21 cellular contexts compared by ENCODE assay signal in genomic region chr1:113950908-113951307, GRCh38. TPM values are rescaled to one million over a fixed set of nuclear protein-coding genes. Genes with fewer than 3 reads are reported as not detected.
DNase-seq lines count a peak whose midpoint lies in the region; ATAC-seq, FAIRE-seq and TF ChIP-seq lines count a peak whose summit lies in the region.
"Had no signal": no experiment of that assay in that cellular context is flagged by ENCODE, and none has a peak within 500 bp of the region (broad histone marks: within the 10 kb centered on the region; RNA-seq: fewer than 3 reads in every experiment).

No MANE protein-coding gene starts in this region.

- peaks cover 62% of the 10 kb centered on the region for H3K79me2 ChIP-seq in endothelial cell of umbilical vein (ENCODE audit: control insufficient read depth, insufficient read depth, low read length)

- no peak overlapping the region for H3K27ac ChIP-seq in CD8-positive, alpha-beta T cell (ENCODE audit: low read depth, low read length)
- no peak overlapping the region for H3K27ac ChIP-seq in endothelial cell of umbilical vein (ENCODE audit: insufficient read depth, low read depth, low read length)
- H3K27ac ChIP-seq: 22Rv1; BLaER1 treated with 17β-estradiol and CSF1 and Interleukin-3, amounts not matched to agents 10 nM and 100 nM; Peyer's patch had no signal

- no peak for TF ChIP-seq CTCF in CD8-positive, alpha-beta T cell (IDR thresholded peaks at IDR 0.05)
- no peak for TF ChIP-seq CTCF in endothelial cell of umbilical vein (IDR thresholded peaks at IDR 0.05; ENCODE audit: extremely low read depth in 1 of 2, insufficient read depth in 1 of 2, low read depth in 1 of 2, low read length in 2 of 2)
- no peak for TF ChIP-seq CTCF in GM20000 (IDR thresholded peaks at IDR 0.05; ENCODE audit: extremely low read depth, missing control alignments)

- no peak for FAIRE-seq in endothelial cell of umbilical vein (lab: Jason Lieb, UNC)
- FAIRE-seq: D721Med, GM19239, HTR-8/SVneo had no signal

- H3K9me3 Mint-ChIP-seq in CD8-positive, alpha-beta T cell, result no peaks in the 10 kb centered on the region

- no peak overlapping the region for H3K9ac ChIP-seq in endothelial cell of umbilical vein (replicated peaks; ENCODE audit: extremely low read depth, insufficient read depth, low read length)
- H3K9ac ChIP-seq: BLaER1 treated with 17β-estradiol and CSF1 and Interleukin-3, amounts not matched to agents 10 nM and 100 nM had no signal

- H3K4me3 Mint-ChIP-seq in CD8-positive, alpha-beta T cell, result no peak overlapping the region

- no peaks in the 10 kb centered on the region for H3K9me1 ChIP-seq in endothelial cell of umbilical vein (replicated peaks; ENCODE audit: control insufficient read depth, extremely low read depth, insufficient read depth, low read length)

- H3K27me3 ChIP-seq in CD8-positive, alpha-beta T cell (ENCODE audit: insufficient read depth, low read length), result no peaks in the 10 kb centered on the region
- no peaks in the 10 kb centered on the region for H3K27me3 ChIP-seq in endothelial cell of umbilical vein (ENCODE audit: control insufficient read depth in 2 of 2, insufficient read depth in 2 of 2, low read length in 2 of 2)
- H3K27me3 ChIP-seq: BLaER1 treated with 17β-estradiol and CSF1 and Interleukin-3, amounts not matched to agents 10 nM and 100 nM; Peyer's patch had no signal

- POLR2A ChIA-PET in CD8-positive, alpha-beta T cell (lab: Charles Lee), result interaction anchor here (1.5 to 4.4 kb wide), 3 partner anchors 11 to 21 kb away, joined by 4 to 25 read pairs (median 19); partner anchors contain the start of gene HIPK1
- POLR2A ChIA-PET in endothelial cell of umbilical vein (lab: Charles Lee), result no interaction called here

- peak overlapping the region; percentile 93 for H3K27ac Mint-ChIP-seq in CD8-positive, alpha-beta T cell

- TF ChIP-seq POLR2A in endothelial cell of umbilical vein (IDR thresholded peaks at IDR 0.05; ENCODE audit: low read depth, low read length), result no peak

- CTCF ChIA-PET in CD8-positive, alpha-beta T cell (lab: Charles Lee), result interaction anchor here (2.0 kb wide), 1 partner anchor 21 kb away, joined by 8 read pairs; the partner anchor contains the start of gene HIPK1
- CTCF ChIA-PET in endothelial cell of umbilical vein (lab: Charles Lee), result interaction anchor here (1.2 kb wide), 2 partner anchors 13 to 47 kb away, joined by 4 to 5 read pairs; partner anchors contain the start of gene AP4B1

- DNase-seq in activated CD4-positive, CD25-positive, alpha-beta regulatory T cell treated with anti-CD3 and anti-CD28 coated beads, Interleukin-2, amount 50 U/mL, for 72 hours, result no peak
- DNase-seq in CD8-positive, alpha-beta T cell, result no peak
- DNase-seq in endothelial cell of umbilical vein (ENCODE audit: low read depth, low spot score), result no peak
- no peak for DNase-seq in GM20000 (ENCODE audit: low spot score)
- DNase-seq: DMS53, GDM1, IMR-90, NCI-H1105, NCI-H146, NCI-H2029 treated with DMSO at 0.1 percent for 48 hours, NCI-H226, NCI-H524, NCI-H774, Peyer's patch had no signal

- dilution Hi-C loops in endothelial cell of umbilical vein (cut with MboI; ENCODE audit: extremely low pct_ligation_motif_present, low sequenced_read_pairs), result loop anchor here (10.0 kb wide), 1 partner anchor 206 kb away; no protein-coding TSS in a partner anchor

- peaks cover 42% of the 10 kb centered on the region for H3K36me3 Mint-ChIP-seq in CD8-positive, alpha-beta T cell

- peaks cover 86% of the 10 kb centered on the region for H3K4me1 ChIP-seq in CD8-positive, alpha-beta T cell (ENCODE audit: insufficient read depth, low read length)
- H3K4me1 ChIP-seq in endothelial cell of umbilical vein (ENCODE audit: control insufficient read depth, extremely low read depth, insufficient read depth, low read length), result peaks cover 23% of the 10 kb centered on the region

- no peak overlapping the region for H3K4me2 ChIP-seq in endothelial cell of umbilical vein (ENCODE audit: insufficient read depth, low read length)
- H3K4me2 ChIP-seq: BLaER1 treated with 17β-estradiol and CSF1 and Interleukin-3, amounts not matched to agents 10 nM and 100 nM had no signal

- no peak overlapping the region for H2AFZ ChIP-seq in endothelial cell of umbilical vein (ENCODE audit: low read depth, low read length)

- peaks cover 10% of the 10 kb centered on the region for H3K36me3 ChIP-seq in CD8-positive, alpha-beta T cell (ENCODE audit: insufficient read depth, low read length)
- peaks cover 0 to 3% of the 10 kb centered on the region in 2 experiments for H3K36me3 ChIP-seq in endothelial cell of umbilical vein (ENCODE audit: control insufficient read depth in 2 of 2, extremely low read depth in 1 of 2, insufficient read depth in 2 of 2, low read length in 2 of 2)

- intact Hi-C loops in CD8-positive, alpha-beta T cell (cut with DNase I, micrococcal nuclease), result loop anchor here in 1 of 2 experiments (2.0 kb wide), 1 partner anchor 22 kb away; no protein-coding TSS in a partner anchor
- intact Hi-C loops in endothelial cell of umbilical vein (cut with micrococcal nuclease), result no loop called here

- H3K9me3 ChIP-seq in CD8-positive, alpha-beta T cell (ENCODE audit: low read length), result no peaks in the 10 kb centered on the region
- no peaks in the 10 kb centered on the region for H3K9me3 ChIP-seq in endothelial cell of umbilical vein (replicated peaks; ENCODE audit: control insufficient read depth, insufficient read depth, low read length)
- H3K9me3 ChIP-seq: BLaER1 treated with 17β-estradiol and CSF1 and Interleukin-3, amounts not matched to agents 10 nM and 100 nM; Peyer's patch had no signal

- BruUV-seq in endothelial cell of umbilical vein (replicated peaks; lab: Mats Ljungman, UMichigan), result no TSS peak

- peaks cover 82% of the 10 kb centered on the region for H3K4me1 Mint-ChIP-seq in CD8-positive, alpha-beta T cell (ENCODE audit: low read depth)

- no peaks in the 10 kb centered on the region for H3K27me3 Mint-ChIP-seq in CD8-positive, alpha-beta T cell (ENCODE audit: low read depth)

- peak; percentile 48 to 51 for ATAC-seq in activated CD4-positive, CD25-positive, alpha-beta regulatory T cell treated with anti-CD3 and anti-CD28 coated beads, Interleukin-2, amount 50 U/mL, for 24 hours
- ATAC-seq in CD8-positive, alpha-beta T cell, result no peak
- no peak for ATAC-seq in GM19397 (IDR thresholded peaks at IDR 0.05; ENCODE audit: unreplicated experiment)

- H3K4me3 ChIP-seq in CD8-positive, alpha-beta T cell (ENCODE audit: low read depth, low read length), result no peak overlapping the region
- H3K4me3 ChIP-seq in endothelial cell of umbilical vein (replicated peaks in 1 of 3; ENCODE audit: insufficient read depth in 1 of 3, low read depth in 1 of 3, low read length in 3 of 3), result no peak overlapping the region
- H3K4me3 ChIP-seq: BLaER1 treated with 17β-estradiol and CSF1 and Interleukin-3, amounts not matched to agents 10 nM and 100 nM; Peyer's patch had no signal

- no peaks in the 10 kb centered on the region for H4K20me1 ChIP-seq in endothelial cell of umbilical vein (replicated peaks; ENCODE audit: control insufficient read depth, extremely low read depth, insufficient read depth, low read length)

TF ChIP-seq in endothelial cell of umbilical vein, 7 proteins besides CTCF, POLR2A, EP300 and RAD21:
- TF ChIP-seq JUN (IDR thresholded peaks at IDR 0.05; ENCODE audit: borderline replicate concordance, insufficient read depth, insufficient read length, low read depth) (peak; percentile 20), MYC (IDR thresholded peaks at IDR 0.05; ENCODE audit: low read depth, low read length) (no peak)

RNA-seq across cellular contexts. Expression of gene HIPK1, which starts 21.8 kb away (rescaled TPM):
- total RNA-seq in CD8-positive, alpha-beta T cell, result 100 to 1,000 TPM; 301 to 312 TPM
- 50.2 and 56.1 TPM in 2 replicates for total RNA-seq in endothelial cell of umbilical vein
- 39.3 and 41.1 TPM in 2 replicates for polyA plus RNA-seq in endothelial cell of umbilical vein
- 22.1 and 25.3 TPM in 2 replicates for polyA plus RNA-seq in endothelial cell of umbilical vein (2011; cell fraction: cytosol; rRNA removed)
- 41.4 and 46.4 TPM in 2 replicates for polyA plus RNA-seq in endothelial cell of umbilical vein (2011; cell fraction: nucleus; rRNA removed)
- polyA plus RNA-seq in endothelial cell of umbilical vein (2012), result 22.4 and 27.1 TPM in 2 replicates
- polyA minus RNA-seq in endothelial cell of umbilical vein, result 145 TPM in 2 replicates
- 75.4 TPM for polyA minus RNA-seq in endothelial cell of umbilical vein (2011; cell fraction: cytosol; rRNA and poly(A)+ RNA removed)
- 49.0 and 78.2 TPM in 2 replicates for polyA minus RNA-seq in endothelial cell of umbilical vein (2011; cell fraction: nucleus; rRNA and poly(A)+ RNA removed)

RNA-seq across cellular contexts. Expression of gene OLFML3, which starts 28.4 kb away (rescaled TPM):
- under 1 TPM; 0.49 to 0.67 TPM for total RNA-seq in CD8-positive, alpha-beta T cell
- total RNA-seq in endothelial cell of umbilical vein, result 1.7 and 3.4 TPM in 2 replicates
- polyA plus RNA-seq in endothelial cell of umbilical vein, result 3.9 TPM in 2 replicates
- polyA plus RNA-seq in endothelial cell of umbilical vein (2011; cell fraction: cytosol; rRNA removed), result 2.1 TPM in 2 replicates
- 1.5 and 1.7 TPM in 2 replicates for polyA plus RNA-seq in endothelial cell of umbilical vein (2011; cell fraction: nucleus; rRNA removed)
- polyA plus RNA-seq in endothelial cell of umbilical vein (2012), result 1.9 and 2.1 TPM in 2 replicates
- 1.00 and 2.9 TPM in 2 replicates for polyA minus RNA-seq in endothelial cell of umbilical vein
- not detected for polyA minus RNA-seq in endothelial cell of umbilical vein (2011; cell fraction: cytosol; rRNA and poly(A)+ RNA removed)
- polyA minus RNA-seq in endothelial cell of umbilical vein (2011; cell fraction: nucleus; rRNA and poly(A)+ RNA removed), result 1.4 and 2.2 TPM in 2 replicates

RNA-seq across cellular contexts. Expression of gene DCLRE1B, which starts 45.8 kb away (rescaled TPM):
- total RNA-seq in CD8-positive, alpha-beta T cell, result 1 to 10 TPM; 8.1 to 9.1 TPM
- 10.7 and 10.8 TPM in 2 replicates for total RNA-seq in endothelial cell of umbilical vein
- polyA plus RNA-seq in endothelial cell of umbilical vein, result 5.6 and 6.1 TPM in 2 replicates
- 5.2 and 6.4 TPM in 2 replicates for polyA plus RNA-seq in endothelial cell of umbilical vein (2011; cell fraction: cytosol; rRNA removed)
- polyA plus RNA-seq in endothelial cell of umbilical vein (2011; cell fraction: nucleus; rRNA removed), result 2.7 and 2.8 TPM in 2 replicates
- polyA plus RNA-seq in endothelial cell of umbilical vein (2012), result 5.6 and 9.1 TPM in 2 replicates
- polyA minus RNA-seq in endothelial cell of umbilical vein, result 3.9 and 5.3 TPM in 2 replicates
- 9.9 TPM for polyA minus RNA-seq in endothelial cell of umbilical vein (2011; cell fraction: cytosol; rRNA and poly(A)+ RNA removed)
- 2.0 and 2.2 TPM in 2 replicates for polyA minus RNA-seq in endothelial cell of umbilical vein (2011; cell fraction: nucleus; rRNA and poly(A)+ RNA removed)

RNA-seq across cellular contexts. Expression of gene AP4B1, which starts 46.3 kb away (rescaled TPM):
- total RNA-seq in CD8-positive, alpha-beta T cell, result 10 to 100 TPM; 63.7 to 67.3 TPM
- 29.4 and 33.0 TPM in 2 replicates for total RNA-seq in endothelial cell of umbilical vein
- 15.4 and 21.9 TPM in 2 replicates for polyA plus RNA-seq in endothelial cell of umbilical vein
- polyA plus RNA-seq in endothelial cell of umbilical vein (2011; cell fraction: cytosol; rRNA removed), result 16.8 and 18.6 TPM in 2 replicates
- polyA plus RNA-seq in endothelial cell of umbilical vein (2011; cell fraction: nucleus; rRNA removed), result 74.4 and 112 TPM in 2 replicates
- 19.7 and 24.7 TPM in 2 replicates for polyA plus RNA-seq in endothelial cell of umbilical vein (2012)
- 28.1 and 34.1 TPM in 2 replicates for polyA minus RNA-seq in endothelial cell of umbilical vein
- polyA minus RNA-seq in endothelial cell of umbilical vein (2011; cell fraction: cytosol; rRNA and poly(A)+ RNA removed), result 10.9 TPM
- 37.7 and 42.9 TPM in 2 replicates for polyA minus RNA-seq in endothelial cell of umbilical vein (2011; cell fraction: nucleus; rRNA and poly(A)+ RNA removed)

Comparison
In these comparisons a context has a peak if more than half of its experiments do, and no peak if none do; other contexts are left out.
1. ATAC-seq: peak in activated CD4-positive, CD25-positive, alpha-beta regulatory T cell treated with anti-CD3 and anti-CD28 coated beads, Interleukin-2, amount 50 U/mL, for 24 hours (2 of 2); none in CD8-positive, alpha-beta T cell (single experiment) and GM19397 (single experiment).